In the genomic region with DNA sequence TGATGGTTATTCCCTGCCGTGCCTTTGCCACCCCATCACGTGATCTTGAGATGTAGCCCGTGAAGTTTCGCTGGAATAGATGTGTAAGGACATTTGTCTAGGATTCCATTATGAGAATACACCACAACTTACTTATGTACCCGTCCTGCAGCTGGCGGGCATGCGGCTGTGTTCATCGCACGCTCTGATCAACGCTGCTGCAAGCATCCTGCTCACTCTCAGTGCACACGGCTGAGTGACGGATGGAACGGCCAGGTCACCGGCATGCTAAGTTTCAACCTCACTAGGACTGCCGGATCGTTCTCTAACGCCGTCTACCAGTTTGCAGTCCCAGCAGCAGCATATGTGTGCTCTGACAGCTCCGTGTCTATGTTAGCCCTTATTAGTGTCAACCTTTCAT, we compare ENCODE assay signal across 26 cellular contexts. TPM values are rescaled to one million over a fixed set of nuclear protein-coding genes. Genes with fewer than 3 reads are reported as not detected.
DNase-seq lines count a peak whose midpoint lies in the region; ATAC-seq, FAIRE-seq and TF ChIP-seq lines count a peak whose summit lies in the region.
"Had no signal": no experiment of that assay in that cellular context is flagged by ENCODE, and none has a peak within 500 bp of the region (broad histone marks: within the 10 kb centered on the region; RNA-seq: fewer than 3 reads in every experiment).

No MANE protein-coding gene starts in this region.

- H3K4me2 ChIP-seq in HepG2 (ENCODE audit: low read depth, low read length) = no peak overlapping the region
- H3K4me2 ChIP-seq: PC-9 had no signal

- H3K27me3 Mint-ChIP-seq in activated naive CD4-positive, alpha-beta T cell treated with anti-CD3 and anti-CD28 coated beads, Interleukin-2, amount 50 U/mL, for 24 hours = no peaks in the 10 kb centered on the region
- H3K27me3 Mint-ChIP-seq in activated naive CD4-positive, alpha-beta T cell treated with anti-CD3 and anti-CD28 coated beads for 36 hours (ENCODE audit: low read depth) = no peaks in the 10 kb centered on the region
- no peaks in the 10 kb centered on the region for H3K27me3 Mint-ChIP-seq in T-cell
- H3K27me3 Mint-ChIP-seq: B cell, memory B cell, progenitor cell of endocrine pancreas, type B pancreatic cell had no signal

- H3K27ac ChIP-seq in esophagus muscularis mucosa (replicated peaks in 1 of 4) = peak overlapping the region; percentile 78 to 89 (median 84)
- peak overlapping the region in 2 of 8 donors; percentile 64 to 70 for H3K27ac ChIP-seq in spleen
- no peak overlapping the region for H3K27ac ChIP-seq in HepG2 (ENCODE audit: extremely low read length, insufficient read depth, low read length)
- H3K27ac ChIP-seq: neutrophil, PC-9, VCaP had no signal

- CTCF ChIA-PET in activated naive CD4-positive, alpha-beta T cell treated with anti-CD3 and anti-CD28 coated beads for 36 hours (lab: Charles Lee) = interaction anchor here (1.4 to 8.7 kb wide), 4 partner anchors 8 to 173 kb away, joined by 5 to 119 read pairs (median 14); no protein-coding TSS in a partner anchor
- CTCF ChIA-PET in T-cell (lab: Charles Lee) = interaction anchor here (0.5 to 2.5 kb wide), 4 partner anchors 17 to 189 kb away, joined by 3 to 6 read pairs (median 4); no protein-coding TSS in a partner anchor
- CTCF ChIA-PET in HepG2 (lab: Yijun Ruan, JAX; ENCODE audit: low intra/inter-chr PET ratio, low total read pairs) = no interaction called here

- no peaks in the 10 kb centered on the region for H4K20me1 ChIP-seq in HepG2 (ENCODE audit: insufficient read depth, low read length)

- peaks cover 26% of the 10 kb centered on the region for H3K36me3 Mint-ChIP-seq in activated naive CD4-positive, alpha-beta T cell treated with anti-CD3 and anti-CD28 coated beads, Interleukin-2, amount 50 U/mL, for 24 hours
- peaks cover 67% of the 10 kb centered on the region for H3K36me3 Mint-ChIP-seq in activated naive CD4-positive, alpha-beta T cell treated with anti-CD3 and anti-CD28 coated beads for 36 hours (ENCODE audit: low read depth)
- H3K36me3 Mint-ChIP-seq in T-cell = peaks cover 64% of the 10 kb centered on the region

- H2AFZ ChIP-seq in HepG2 (ENCODE audit: low read length) = no peak overlapping the region
- H2AFZ ChIP-seq: PC-9 had no signal

- POLR2A ChIA-PET in T-cell (lab: Charles Lee) = no interaction called here
- POLR2A ChIA-PET in HepG2 (lab: Yijun Ruan, JAX) = no interaction called here

- 78% methylated on average over 12 of the region's 19 CpGs for WGBS in esophagus muscularis mucosa
- WGBS in spleen, 5 donors = 86 to 90% (median 88%) methylated on average over 19 of the region's 19 CpGs
- WGBS in HepG2 (ENCODE audit: low lambda C conversion rate) = 91% methylated on average over 19 of the region's 19 CpGs

- H3K4me1 ChIP-seq in esophagus muscularis mucosa (peaks cover 0 to 23% (median 20%) of the 10 kb centered on the region in 4 donors), spleen (peaks cover 7 to 54% (median 27%) of the 10 kb centered on the region in 6 donors), HepG2 (ENCODE audit: insufficient read depth, low read length) (no peaks in the 10 kb centered on the region)

- H3K4me1 Mint-ChIP-seq in activated naive CD4-positive, alpha-beta T cell treated with anti-CD3 and anti-CD28 coated beads, Interleukin-2, amount 50 U/mL, for 24 hours = peaks cover 14% of the 10 kb centered on the region
- peaks cover 8% of the 10 kb centered on the region for H3K4me1 Mint-ChIP-seq in activated naive CD4-positive, alpha-beta T cell treated with anti-CD3 and anti-CD28 coated beads for 36 hours (ENCODE audit: low read depth)
- H3K4me1 Mint-ChIP-seq in T-cell = peaks cover 27 to 29% (median 29%) of the 10 kb centered on the region in 3 donors

- no peaks in the 10 kb centered on the region for H3K9me3 Mint-ChIP-seq in activated naive CD4-positive, alpha-beta T cell treated with anti-CD3 and anti-CD28 coated beads, Interleukin-2, amount 50 U/mL, for 24 hours
- H3K9me3 Mint-ChIP-seq in activated naive CD4-positive, alpha-beta T cell treated with anti-CD3 and anti-CD28 coated beads for 36 hours = no peaks in the 10 kb centered on the region
- no peaks in the 10 kb centered on the region for H3K9me3 Mint-ChIP-seq in T-cell
- H3K9me3 Mint-ChIP-seq: memory B cell, type B pancreatic cell had no signal

- H3K36me3 ChIP-seq in esophagus muscularis mucosa (peaks cover 99 to 100% (median 100%) of the 10 kb centered on the region in 4 donors), spleen (peaks cover 41 to 100% (median 100%) of the 10 kb centered on the region in 6 donors), HepG2 (replicated peaks in 1 of 2; ENCODE audit: control insufficient read depth in 1 of 2, insufficient read depth in 2 of 2, low read length in 2 of 2) (peaks cover 73 to 94% of the 10 kb centered on the region in 2 experiments)

- FAIRE-seq in HepG2 (lab: Jason Lieb, UNC) = no peak
- FAIRE-seq: H54 had no signal

- ATAC-seq in T-cell (replicated peaks in 1 of 4) (no peak), HG03439 (IDR thresholded peaks at IDR 0.05; ENCODE audit: unreplicated experiment) (no peak), GM19463 (IDR thresholded peaks at IDR 0.05; ENCODE audit: unreplicated experiment) (no peak), HepG2 (no peak)

- TF ChIP-seq POLR2A in esophagus muscularis mucosa (IDR thresholded peaks at IDR 0.05; ENCODE audit: low read depth) (no peak), spleen (IDR thresholded peaks at IDR 0.05) (no peak), HepG2 (IDR thresholded peaks at IDR 0.05; ENCODE audit: insufficient read depth in 1 of 2, low read depth in 2 of 2, low read length in 2 of 2) (no peak)

- no peaks in the 10 kb centered on the region for H3K79me2 ChIP-seq in HepG2 (ENCODE audit: insufficient read depth, low read length)

- H3K4me3 ChIP-seq in esophagus muscularis mucosa (no peak overlapping the region), spleen (no peak overlapping the region), HepG2 (replicated peaks in 1 of 3; ENCODE audit: insufficient read depth in 1 of 3, low read depth in 2 of 3, low read length in 3 of 3) (no peak overlapping the region)
- H3K4me3 ChIP-seq: PC-9 had no signal

- H3K9ac ChIP-seq in HepG2 (ENCODE audit: insufficient read depth, low read depth, low read length) = no peak overlapping the region

- in situ Hi-C loops in HepG2 (cut with HindIII; ENCODE audit: extremely low pct_ligation_motif_present, low pct_unique_long_range_greater_than_20kb) = no loop called here

- no peak for DNase-seq in activated naive CD4-positive, alpha-beta T cell treated with anti-CD3 and anti-CD28 coated beads for 36 hours
- no peak for DNase-seq in T-cell
- DNase-seq in esophagus muscularis mucosa (ENCODE audit: extremely low spot score) = no peak
- DNase-seq in spleen = peak; percentile 73
- no peak for DNase-seq in HepG2 (ENCODE audit: low spot score)
- DNase-seq: activated CD4-positive, alpha-beta T cell treated with anti-CD3 and anti-CD28 coated beads for 48 hours; COR-L47; effector CD4-positive, alpha-beta T cell; erythroblast; foreskin melanocyte; GDM1; NCI-H1092; NCI-H1694 treated with DMSO at 0.1 percent for 48 hours; PC-9; SHP77 treated with DMSO at 0.1 percent for 48 hours; T-helper 9 cell had no signal

- no TSS peak for BruUV-seq in HepG2 (replicated peaks; lab: Mats Ljungman, UMichigan)

- no peak for TF ChIP-seq CTCF in esophagus muscularis mucosa (IDR thresholded peaks at IDR 0.05)
- TF ChIP-seq CTCF in spleen (IDR thresholded peaks at IDR 0.05 in 8 of 11, conservative IDR thresholded peaks at IDR 0.05 in 3 of 11) = no peak
- TF ChIP-seq CTCF in HepG2 (CRISPR knock-in tag; IDR thresholded peaks at IDR 0.05) = no peak

- H3K27me3 ChIP-seq in esophagus muscularis mucosa (no peaks in the 10 kb centered on the region), spleen (replicated peaks in 1 of 7) (no peaks in the 10 kb centered on the region), HepG2 (ENCODE audit: control insufficient read depth in 1 of 2, insufficient read depth in 2 of 2, low read length in 2 of 2) (no peaks in the 10 kb centered on the region)
- H3K27me3 ChIP-seq: neutrophil had no signal

- TF ChIP-seq EP300 in esophagus muscularis mucosa (IDR thresholded peaks at IDR 0.05) (no peak), HepG2 (IDR thresholded peaks at IDR 0.05; ENCODE audit: low read depth in 2 of 2, low read length in 2 of 2) (no peak), HepG2 (CRISPR knock-in tag; IDR thresholded peaks at IDR 0.05; ENCODE audit: borderline replicate concordance) (no peak)

- H3K27ac Mint-ChIP-seq in activated naive CD4-positive, alpha-beta T cell treated with anti-CD3 and anti-CD28 coated beads, Interleukin-2, amount 50 U/mL, for 24 hours = peak overlapping the region; percentile 68
- H3K27ac Mint-ChIP-seq in activated naive CD4-positive, alpha-beta T cell treated with anti-CD3 and anti-CD28 coated beads for 36 hours = no peak overlapping the region
- H3K27ac Mint-ChIP-seq in T-cell = peak overlapping the region; percentile 66 to 70
- H3K27ac Mint-ChIP-seq: memory B cell, type B pancreatic cell had no signal

- H3K9me3 ChIP-seq in esophagus muscularis mucosa = no peaks in the 10 kb centered on the region
- H3K9me3 ChIP-seq in spleen = no peaks in the 10 kb centered on the region
- H3K9me3 ChIP-seq in HepG2 (ENCODE audit: low read length) = no peaks in the 10 kb centered on the region

- intact Hi-C loops in activated naive CD4-positive, alpha-beta T cell treated with anti-CD3 and anti-CD28 coated beads for 36 hours (cut with micrococcal nuclease) = no loop called here
- intact Hi-C loops in esophagus muscularis mucosa (cut with DNase I) = no loop called here
- intact Hi-C loops in spleen (cut with DNase I; ENCODE audit: low total_unique reads) = no loop called here
- intact Hi-C loops in HepG2 (cut with micrococcal nuclease; ENCODE audit: unreplicated experiment) = no loop called here

- H3K4me3 Mint-ChIP-seq in activated naive CD4-positive, alpha-beta T cell treated with anti-CD3 and anti-CD28 coated beads, Interleukin-2, amount 50 U/mL, for 24 hours = no peak overlapping the region
- no peak overlapping the region for H3K4me3 Mint-ChIP-seq in activated naive CD4-positive, alpha-beta T cell treated with anti-CD3 and anti-CD28 coated beads for 36 hours
- no peak overlapping the region for H3K4me3 Mint-ChIP-seq in T-cell
- H3K4me3 Mint-ChIP-seq: B cell, memory B cell, type B pancreatic cell had no signal

- TF ChIP-seq RAD21 in HepG2 (CRISPR knock-in tag; IDR thresholded peaks at IDR 0.05) = no peak

RNA-seq across cellular contexts. Expression of a gene that starts 44.6 kb away (rescaled TPM):
- total RNA-seq in activated naive CD4-positive, alpha-beta T cell treated with anti-CD3 and anti-CD28 coated beads for 36 hours = 10 to 100 TPM; 17.4 to 22.0 TPM
- total RNA-seq in T-cell = 10 to 100 TPM; 15.7 to 29.5 (median 19.8) TPM
- total RNA-seq in esophagus muscularis mucosa = 10 to 100 TPM; 19.0 to 48.8 (median 28.0) TPM
- total RNA-seq in spleen = 100 to 1,000 TPM in 1 of 7 donors, 10 to 100 TPM in 6; 33.3 to 108 (median 73.9) TPM
- polyA plus RNA-seq in spleen = 10 to 100 TPM in 2 of 3 donors, 1 to 10 TPM in 1; 10.0 to 24.2 (median 11.4) TPM
- 11.2 and 20.3 TPM in 2 replicates for total RNA-seq in HepG2 (2016; rRNA removed; fragmentation: Illumina TruSeq; extraction: Trizol)
- total RNA-seq in HepG2 (2016; cell fraction: cytosol; rRNA removed; fragmentation: Illumina TruSeq; extraction: Trizol; ENCODE audit: low read depth) = 2.3 and 2.8 TPM in 2 replicates
- total RNA-seq in HepG2 (2016; cell fraction: insoluble cytoplasmic fraction; rRNA removed; fragmentation: Illumina TruSeq; extraction: Trizol) = 10.1 and 20.9 TPM in 2 replicates
- 3.2 and 3.4 TPM in 2 replicates for total RNA-seq in HepG2 (2016; cell fraction: membrane; rRNA removed; fragmentation: Illumina TruSeq; extraction: Trizol)
- total RNA-seq in HepG2 (2016; cell fraction: nucleus; rRNA removed; fragmentation: Illumina TruSeq; extraction: Trizol) = 19.4 and 20.3 TPM in 2 replicates
- 75.0 and 124 TPM in 2 replicates for polyA plus RNA-seq in HepG2 (2011; rRNA removed)
- polyA plus RNA-seq in HepG2 (2011; cell fraction: cytosol; rRNA removed) = 57.2 and 84.6 TPM in 2 replicates
- polyA plus RNA-seq in HepG2 (2011; cell fraction: nucleus; rRNA removed) = 110 and 144 TPM in 2 replicates
- polyA plus RNA-seq in HepG2 (2012) = 126 and 159 TPM in 2 replicates
- 2.5 and 2.9 TPM in 2 replicates for polyA plus RNA-seq in HepG2 (2016; cell fraction: cytosol; fragmentation: Illumina TruSeq; extraction: Trizol; ENCODE audit: low read depth)
- 12.0 and 13.0 TPM in 2 replicates for polyA plus RNA-seq in HepG2 (2016; cell fraction: insoluble cytoplasmic fraction; fragmentation: Illumina TruSeq; extraction: Trizol; ENCODE audit: low read depth)
- polyA plus RNA-seq in HepG2 (2016; cell fraction: membrane; fragmentation: Illumina TruSeq; extraction: Trizol; ENCODE audit: low read depth) = 3.3 and 3.8 TPM in 2 replicates
- polyA plus RNA-seq in HepG2 (2016; cell fraction: nucleus; fragmentation: Illumina TruSeq; extraction: Trizol; ENCODE audit: insufficient read depth, low read depth) = 37.3 and 42.3 TPM in 2 replicates
- polyA minus RNA-seq in HepG2 (2011; rRNA and poly(A)+ RNA removed; ENCODE audit: low replicate concordance) = 2.0 and 61.9 TPM in 2 replicates
- 61.5 and 88.3 TPM in 2 replicates for polyA minus RNA-seq in HepG2 (2011; cell fraction: cytosol; rRNA and poly(A)+ RNA removed)
- polyA minus RNA-seq in HepG2 (2011; cell fraction: nucleus; rRNA and poly(A)+ RNA removed) = 34.2 and 54.7 TPM in 2 replicates

RNA-seq across cellular contexts. Expression of a gene that starts 58.2 kb away (rescaled TPM):
- 10 to 100 TPM; 53.8 to 55.0 TPM for total RNA-seq in activated naive CD4-positive, alpha-beta T cell treated with anti-CD3 and anti-CD28 coated beads for 36 hours
- total RNA-seq in T-cell = 10 to 100 TPM; 38.3 to 80.7 (median 70.6) TPM
- 10 to 100 TPM; 22.0 to 41.9 (median 34.4) TPM for total RNA-seq in esophagus muscularis mucosa
- total RNA-seq in spleen = 10 to 100 TPM; 53.2 to 77.2 (median 59.3) TPM
- 10 to 100 TPM; 16.0 to 35.0 (median 20.2) TPM for polyA plus RNA-seq in spleen
- total RNA-seq in HepG2 (2016; rRNA removed; fragmentation: Illumina TruSeq; extraction: Trizol) = 28.7 and 34.3 TPM in 2 replicates
- total RNA-seq in HepG2 (2016; cell fraction: cytosol; rRNA removed; fragmentation: Illumina TruSeq; extraction: Trizol; ENCODE audit: low read depth) = 2.5 and 3.6 TPM in 2 replicates
- total RNA-seq in HepG2 (2016; cell fraction: insoluble cytoplasmic fraction; rRNA removed; fragmentation: Illumina TruSeq; extraction: Trizol) = 27.0 and 29.3 TPM in 2 replicates
- 8.2 and 9.0 TPM in 2 replicates for total RNA-seq in HepG2 (2016; cell fraction: membrane; rRNA removed; fragmentation: Illumina TruSeq; extraction: Trizol)
- 16.8 and 21.4 TPM in 2 replicates for total RNA-seq in HepG2 (2016; cell fraction: nucleus; rRNA removed; fragmentation: Illumina TruSeq; extraction: Trizol)
- polyA plus RNA-seq in HepG2 (2011; rRNA removed) = 51.2 and 94.4 TPM in 2 replicates
- 53.4 and 72.6 TPM in 2 replicates for polyA plus RNA-seq in HepG2 (2011; cell fraction: cytosol; rRNA removed)
- 195 and 245 TPM in 2 replicates for polyA plus RNA-seq in HepG2 (2011; cell fraction: nucleus; rRNA removed)
- 58.3 and 88.7 TPM in 2 replicates for polyA plus RNA-seq in HepG2 (2012)
- 1.8 TPM in 2 replicates for polyA plus RNA-seq in HepG2 (2016; cell fraction: cytosol; fragmentation: Illumina TruSeq; extraction: Trizol; ENCODE audit: low read depth)
- 20.2 and 26.3 TPM in 2 replicates for polyA plus RNA-seq in HepG2 (2016; cell fraction: insoluble cytoplasmic fraction; fragmentation: Illumina TruSeq; extraction: Trizol; ENCODE audit: low read depth)
- polyA plus RNA-seq in HepG2 (2016; cell fraction: membrane; fragmentation: Illumina TruSeq; extraction: Trizol; ENCODE audit: low read depth) = 4.4 and 5.1 TPM in 2 replicates
- polyA plus RNA-seq in HepG2 (2016; cell fraction: nucleus; fragmentation: Illumina TruSeq; extraction: Trizol; ENCODE audit: insufficient read depth, low read depth) = 31.6 and 34.2 TPM in 2 replicates
- polyA minus RNA-seq in HepG2 (2011; rRNA and poly(A)+ RNA removed; ENCODE audit: low replicate concordance) = 34.5 and 120 TPM in 2 replicates
- polyA minus RNA-seq in HepG2 (2011; cell fraction: cytosol; rRNA and poly(A)+ RNA removed) = 39.4 and 67.2 TPM in 2 replicates
- 44.7 and 77.3 TPM in 2 replicates for polyA minus RNA-seq in HepG2 (2011; cell fraction: nucleus; rRNA and poly(A)+ RNA removed)
